ENCODE assay signal across 1 cellular context in the genomic region with DNA sequence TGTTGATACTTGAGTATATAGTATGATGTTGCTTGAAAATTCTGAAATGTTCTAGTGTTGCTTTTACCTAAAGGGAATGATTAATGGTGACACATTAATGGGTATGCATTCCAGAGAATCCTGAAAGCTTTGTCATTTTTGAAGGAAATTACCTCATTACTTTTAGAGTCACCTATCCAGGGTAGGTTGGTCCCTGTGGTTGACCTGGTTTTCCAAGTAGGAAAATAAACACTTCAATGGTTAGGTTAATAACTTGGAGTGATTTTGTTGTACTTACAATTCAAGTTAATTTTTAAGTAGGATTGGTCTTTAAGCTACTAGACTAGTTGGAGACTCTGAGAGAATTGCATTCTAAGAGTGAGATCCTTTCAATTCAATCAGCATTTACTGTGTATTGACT.
TF ChIP-seq lines count a peak whose summit lies in the region.

No MANE protein-coding gene starts in this region.

TF ChIP-seq in WTC11, 78 proteins besides CTCF, POLR2A, EP300 and RAD21 (continued from another document):
- TF ChIP-seq, protein P1, sequence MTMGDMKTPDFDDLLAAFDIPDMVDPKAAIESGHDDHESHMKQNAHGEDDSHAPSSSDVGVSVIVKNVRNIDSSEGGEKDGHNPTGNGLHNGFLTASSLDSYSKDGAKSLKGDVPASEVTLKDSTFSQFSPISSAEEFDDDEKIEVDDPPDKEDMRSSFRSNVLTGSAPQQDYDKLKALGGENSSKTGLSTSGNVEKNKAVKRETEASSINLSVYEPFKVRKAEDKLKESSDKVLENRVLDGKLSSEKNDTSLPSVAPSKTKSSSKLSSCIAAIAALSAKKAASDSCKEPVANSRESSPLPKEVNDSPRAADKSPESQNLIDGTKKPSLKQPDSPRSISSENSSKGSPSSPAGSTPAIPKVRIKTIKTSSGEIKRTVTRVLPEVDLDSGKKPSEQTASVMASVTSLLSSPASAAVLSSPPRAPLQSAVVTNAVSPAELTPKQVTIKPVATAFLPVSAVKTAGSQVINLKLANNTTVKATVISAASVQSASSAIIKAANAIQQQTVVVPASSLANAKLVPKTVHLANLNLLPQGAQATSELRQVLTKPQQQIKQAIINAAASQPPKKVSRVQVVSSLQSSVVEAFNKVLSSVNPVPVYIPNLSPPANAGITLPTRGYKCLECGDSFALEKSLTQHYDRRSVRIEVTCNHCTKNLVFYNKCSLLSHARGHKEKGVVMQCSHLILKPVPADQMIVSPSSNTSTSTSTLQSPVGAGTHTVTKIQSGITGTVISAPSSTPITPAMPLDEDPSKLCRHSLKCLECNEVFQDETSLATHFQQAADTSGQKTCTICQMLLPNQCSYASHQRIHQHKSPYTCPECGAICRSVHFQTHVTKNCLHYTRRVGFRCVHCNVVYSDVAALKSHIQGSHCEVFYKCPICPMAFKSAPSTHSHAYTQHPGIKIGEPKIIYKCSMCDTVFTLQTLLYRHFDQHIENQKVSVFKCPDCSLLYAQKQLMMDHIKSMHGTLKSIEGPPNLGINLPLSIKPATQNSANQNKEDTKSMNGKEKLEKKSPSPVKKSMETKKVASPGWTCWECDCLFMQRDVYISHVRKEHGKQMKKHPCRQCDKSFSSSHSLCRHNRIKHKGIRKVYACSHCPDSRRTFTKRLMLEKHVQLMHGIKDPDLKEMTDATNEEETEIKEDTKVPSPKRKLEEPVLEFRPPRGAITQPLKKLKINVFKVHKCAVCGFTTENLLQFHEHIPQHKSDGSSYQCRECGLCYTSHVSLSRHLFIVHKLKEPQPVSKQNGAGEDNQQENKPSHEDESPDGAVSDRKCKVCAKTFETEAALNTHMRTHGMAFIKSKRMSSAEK (CRISPR knock-in tag; IDR thresholded peaks at IDR 0.05; ENCODE audit: borderline replicate concordance) = no peak
- no peak for TF ChIP-seq TCF7 (CRISPR knock-in tag; IDR thresholded peaks at IDR 0.05; ENCODE audit: low read depth)
- TF ChIP-seq ZBTB21 (CRISPR knock-in tag; IDR thresholded peaks at IDR 0.05; ENCODE audit: borderline replicate concordance) = no peak
- TF ChIP-seq NR2C2 (CRISPR knock-in tag; IDR thresholded peaks at IDR 0.05) = no peak
- TF ChIP-seq, protein P2, sequence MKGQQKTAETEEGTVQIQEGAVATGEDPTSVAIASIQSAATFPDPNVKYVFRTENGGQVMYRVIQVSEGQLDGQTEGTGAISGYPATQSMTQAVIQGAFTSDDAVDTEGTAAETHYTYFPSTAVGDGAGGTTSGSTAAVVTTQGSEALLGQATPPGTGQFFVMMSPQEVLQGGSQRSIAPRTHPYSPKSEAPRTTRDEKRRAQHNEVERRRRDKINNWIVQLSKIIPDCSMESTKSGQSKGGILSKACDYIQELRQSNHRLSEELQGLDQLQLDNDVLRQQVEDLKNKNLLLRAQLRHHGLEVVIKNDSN (CRISPR knock-in tag; IDR thresholded peaks at IDR 0.05) = no peak
- TF ChIP-seq NFYB (CRISPR knock-in tag; conservative IDR thresholded peaks at IDR 0.05; ENCODE audit: low read depth) = no peak
